Comparison of ENCODE assay signal across 1 cellular context in genomic region chr14:105015905-105016304, GRCh38.
TF ChIP-seq lines count a peak whose summit lies in the region.

No MANE protein-coding gene starts in this region.

TF ChIP-seq in HepG2, 621 proteins besides CTCF, POLR2A, EP300 and RAD21:
- TF ChIP-seq PTBP1 (IDR thresholded peaks at IDR 0.05; ENCODE audit: low read depth, low read length, poor library complexity, severe bottlenecking) (no peak), MXD1 (CRISPR knock-in tag; IDR thresholded peaks at IDR 0.05) (no peak), ZNF703 (CRISPR knock-in tag; IDR thresholded peaks at IDR 0.05; ENCODE audit: borderline replicate concordance) (no peak), ARHGAP35 (CRISPR knock-in tag; IDR thresholded peaks at IDR 0.05; ENCODE audit: borderline replicate concordance) (no peak), ZZZ3 (CRISPR knock-in tag; IDR thresholded peaks at IDR 0.05; ENCODE audit: borderline replicate concordance) (no peak), TBL1XR1 (IDR thresholded peaks at IDR 0.05; ENCODE audit: borderline replicate concordance, low read length, partially characterized antibody) (no peak), TFDP1 (CRISPR knock-in tag; IDR thresholded peaks at IDR 0.05; ENCODE audit: borderline replicate concordance) (no peak), GATA4 (IDR thresholded peaks at IDR 0.05; ENCODE audit: borderline replicate concordance, low read depth) (no peak), ZNF44 (CRISPR knock-in tag; IDR thresholded peaks at IDR 0.05) (no peak), ZNF790 (CRISPR knock-in tag; IDR thresholded peaks at IDR 0.05; ENCODE audit: borderline replicate concordance) (no peak), AFF4 (CRISPR knock-in tag; IDR thresholded peaks at IDR 0.05) (no peak), CSRNP1 (CRISPR knock-in tag; IDR thresholded peaks at IDR 0.05) (no peak), ZNF280D (CRISPR knock-in tag; IDR thresholded peaks at IDR 0.05) (no peak), HBP1 (CRISPR knock-in tag; IDR thresholded peaks at IDR 0.05; ENCODE audit: low read depth) (no peak)
